ENCODE assay signal across 12 cellular contexts in the genomic region with DNA sequence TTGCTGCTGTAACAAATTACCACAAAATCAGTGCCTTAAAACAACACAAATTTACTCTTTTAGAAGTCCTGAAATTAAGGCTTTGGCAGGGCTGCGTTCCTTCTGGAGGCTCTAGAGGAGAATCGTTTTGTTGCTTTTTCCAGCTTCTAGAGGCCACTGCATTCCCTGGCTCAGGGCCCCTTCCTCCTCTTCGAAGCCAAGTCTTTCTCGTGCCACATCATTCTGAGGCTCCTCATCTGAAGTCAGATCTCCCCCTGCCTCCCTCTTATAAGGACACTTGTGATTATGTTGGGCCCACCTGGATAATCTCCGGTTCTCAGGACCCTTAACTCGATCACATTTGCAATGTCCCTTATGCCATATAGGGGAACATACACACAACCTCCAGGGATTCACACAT. TPM values are rescaled to one million over a fixed set of nuclear protein-coding genes. Genes with fewer than 3 reads are reported as not detected.
DNase-seq lines count a peak whose midpoint lies in the region; ATAC-seq and TF ChIP-seq lines count a peak whose summit lies in the region.
"Had no signal": no experiment of that assay in that cellular context is flagged by ENCODE, and none has a peak within 500 bp of the region (broad histone marks: within the 10 kb centered on the region; RNA-seq: fewer than 3 reads in every experiment).

No MANE protein-coding gene starts in this region.

- H3K9me3 ChIP-seq in BLaER1 (0 out of 2 replicates have a peak, but pooled peaks cover 4% of the 10 kb centered on the region), KOPT-K1 (ENCODE audit: insufficient read depth, low read length, poor library complexity, severe bottlenecking) (no peaks in the 10 kb centered on the region), psoas muscle (no peaks in the 10 kb centered on the region)

- H3K4me3 ChIP-seq in BLaER1, result no peak overlapping the region
- H3K4me3 ChIP-seq in dorsolateral prefrontal cortex, result no peak overlapping the region
- H3K4me3 ChIP-seq in psoas muscle, result no peak overlapping the region
- H3K4me3 ChIP-seq: SK-N-MC had no signal

- ATAC-seq in psoas muscle, result no peak

- H3K27ac ChIP-seq in BLaER1, result peak overlapping the region; percentile 97
- H3K27ac ChIP-seq in KOPT-K1 (ENCODE audit: low read depth, low read length, poor library complexity, severe bottlenecking), result peak overlapping the region; percentile 98
- peak overlapping the region in 53 of 59 donors; percentile 4 to 89 (median 66) for H3K27ac ChIP-seq in dorsolateral prefrontal cortex
- peak overlapping the region; percentile 66 for H3K27ac ChIP-seq in psoas muscle
- H3K27ac ChIP-seq: SK-N-MC had no signal

- TF ChIP-seq CTCF in dorsolateral prefrontal cortex (IDR thresholded peaks at IDR 0.05 in 54 of 56, conservative IDR thresholded peaks at IDR 0.05 in 2 of 56; ENCODE audit: low read depth in 1 of 56, partially characterized antibody in 56 of 56), result no peak
- no peak for TF ChIP-seq CTCF in psoas muscle (IDR thresholded peaks at IDR 0.05)

- H3K4me2 ChIP-seq in BLaER1, result peak overlapping the region; percentile 94

- no peaks in the 10 kb centered on the region for H4K20me1 ChIP-seq in BLaER1

- 42 to 52% (median 49%) methylated on average over 6 of the region's 6 CpGs for WGBS in psoas muscle, 3 donors

- H3K9ac ChIP-seq in BLaER1, result peak overlapping the region; percentile 93; the same call in 1 of the 2 replicates

- H3K4me1 ChIP-seq in BLaER1 (peaks cover 94% of the 10 kb centered on the region), psoas muscle (peaks cover 92% of the 10 kb centered on the region)

- intact Hi-C loops in dorsolateral prefrontal cortex (cut with DNase I), result no loop called here
- intact Hi-C loops in psoas muscle (cut with DNase I), result loop anchor here in 1 of 2 donors (5.0 kb wide), 1 partner anchor 35 kb away; no protein-coding TSS in a partner anchor

- H3K36me3 ChIP-seq in BLaER1 (no peaks in the 10 kb centered on the region), KOPT-K1 (ENCODE audit: insufficient read depth, low read length) (peaks cover 70% of the 10 kb centered on the region), psoas muscle (ENCODE audit: insufficient read depth in 1 of 2, low read depth in 1 of 2) (peaks cover 0 to 9% of the 10 kb centered on the region in 2 donors)

- DNase-seq in dorsolateral prefrontal cortex, result no peak
- DNase-seq in psoas muscle, result no peak
- no peak for DNase-seq in NCI-H2227 (lab: John Stamatoyannopoulos, UW; ENCODE audit: unreplicated experiment)
- DNase-seq in cerebellum (ENCODE audit: low spot score), result no peak
- DNase-seq in DMS153 (lab: John Stamatoyannopoulos, UW), result no peak
- no peak for DNase-seq in GM03348 (ENCODE audit: low spot score)
- DNase-seq: activated CD4-positive, alpha-beta T cell treated with anti-CD3 and anti-CD28 coated beads, Interleukin-2, amount 50 U/mL, for 1 hour; NCI-H1436 treated with DMSO at 0.1 percent for 48 hours; NCI-H774 had no signal

- H3K27me3 ChIP-seq in BLaER1 (no peaks in the 10 kb centered on the region), dorsolateral prefrontal cortex (no peaks in the 10 kb centered on the region), psoas muscle (ENCODE audit: insufficient read depth in 3 of 3, low read length in 2 of 3) (no peaks in the 10 kb centered on the region)

RNA-seq across cellular contexts. Expression of a gene that starts 48.0 kb away (rescaled TPM):
- total RNA-seq in dorsolateral prefrontal cortex (10 to 100 TPM in 109 of 120 experiments, 1 to 10 TPM in 11; 8.0 to 25.9 (median 13.9) TPM), psoas muscle (100 to 1,000 TPM in 1 of 4 donors, 10 to 100 TPM in 3; 26.6 to 145 (median 74.7) TPM), cerebellum (10.4 TPM)
- polyA plus RNA-seq in psoas muscle, result 10 to 100 TPM; 37.7 to 93.7 (median 60.6) TPM
